Comparison of ENCODE assay signal across 17 cellular contexts in genomic region chr1:225870883-225871282, GRCh38. TPM values are rescaled to one million over a fixed set of nuclear protein-coding genes. Genes with fewer than 3 reads are reported as not detected.
DNase-seq lines count a peak whose midpoint lies in the region; ATAC-seq and TF ChIP-seq lines count a peak whose summit lies in the region.
"Had no signal": no experiment of that assay in that cellular context is flagged by ENCODE, and none has a peak within 500 bp of the region (broad histone marks: within the 10 kb centered on the region; RNA-seq: fewer than 3 reads in every experiment).

No MANE protein-coding gene starts in this region.

- no CpG with 5 or more reads among the region's 3 CpGs for WGBS in H9 (ENCODE audit: extremely low coverage, insufficient read length, low lambda C conversion rate)

- H3K18ac ChIP-seq in H9 (ENCODE audit: insufficient read length, low read depth, low read length) = no peak overlapping the region

- no peak overlapping the region for H3K4me3 ChIP-seq in naive thymus-derived CD4-positive, alpha-beta T cell (ENCODE audit: low read length)
- no peak overlapping the region for H3K4me3 ChIP-seq in colonic mucosa
- H3K4me3 ChIP-seq: body of pancreas, ovary had no signal

- H2AK5ac ChIP-seq in H9 (ENCODE audit: insufficient read length, low read length) = no peak overlapping the region

- DNase-seq in NCI-H524 (lab: John Stamatoyannopoulos, UW) (peak; percentile 39 to 68), NCI-H524 treated with DMSO at 0.1 percent for 48 hours (lab: John Stamatoyannopoulos, UW) (no peak), H9 (no peak), SHP77 (lab: John Stamatoyannopoulos, UW) (peak; percentile 30 to 59), colonic mucosa (no peak)
- no peak for DNase-seq in naive thymus-derived CD4-positive, alpha-beta T cell
- DNase-seq: body of pancreas; hippocampal formation; MM.1S; NCI-H446; ovary; small intestine; stimulated activated naive B cell treated with anti-CD40 and anti-IgM and Interleukin-4, amounts not matched to agents 10 μg/mL and 1 μg/mL and 100 μg/mL, for 72 hours; T-helper 1 cell had no signal

- H3K79me2 ChIP-seq in H9 (ENCODE audit: insufficient read depth, low read length) = no peaks in the 10 kb centered on the region

- no peaks in the 10 kb centered on the region for H4K20me1 ChIP-seq in H9 (ENCODE audit: control insufficient read depth, insufficient read depth, insufficient read length)

- H3K27ac Mint-ChIP-seq in H9 = peak overlapping the region in 2 of 3 experiments; percentile 46 to 66; a peak in 4 of 7 replicates
- H3K27ac Mint-ChIP-seq in naive thymus-derived CD4-positive, alpha-beta T cell = peak overlapping the region in 7 of 9 donors; percentile 3 to 73 (median 60)
- H3K27ac Mint-ChIP-seq: stimulated activated naive B cell treated with anti-CD40 and anti-IgM and Interleukin-4, amounts not matched to agents 10 μg/mL and 1 μg/mL and 100 μg/mL, for 72 hours had no signal

- H3K4me2 ChIP-seq in H9 (ENCODE audit: insufficient read depth, insufficient read length, low read length) = no peak overlapping the region

- peaks cover 17 to 19% of the 10 kb centered on the region in 2 experiments for H3K4me1 Mint-ChIP-seq in H9
- H3K4me1 Mint-ChIP-seq in naive thymus-derived CD4-positive, alpha-beta T cell = peaks cover 46 to 77% (median 68%) of the 10 kb centered on the region in 7 donors

- H3K9ac ChIP-seq in H9 (ENCODE audit: extremely low read depth, insufficient read length, low read length) = no peak overlapping the region
- H3K9ac ChIP-seq in colonic mucosa (ENCODE audit: low read depth in 2 of 2, low read length in 2 of 2) = no peak overlapping the region

- H2AFZ ChIP-seq in H9 (ENCODE audit: low read length) = no peak overlapping the region

- H2BK120ac ChIP-seq in H9 (ENCODE audit: low read depth, low read length, poor library complexity, severe bottlenecking) = no peak overlapping the region

- H3K4me1 ChIP-seq in H9 (ENCODE audit: insufficient read depth, low read length) = no peaks in the 10 kb centered on the region
- H3K4me1 ChIP-seq in naive thymus-derived CD4-positive, alpha-beta T cell (ENCODE audit: control insufficient read depth in 2 of 2, insufficient read depth in 2 of 2, low read length in 2 of 2) = peaks cover 26 to 31% of the 10 kb centered on the region in 2 donors
- H3K4me1 ChIP-seq in colonic mucosa = peaks cover 1% of the 10 kb centered on the region

- no peak overlapping the region for H2BK20ac ChIP-seq in H9 (ENCODE audit: low read depth, low read length, poor library complexity, severe bottlenecking)

- H3T11ph ChIP-seq in H9 (ENCODE audit: low read length) = no peak overlapping the region

- H3K79me1 ChIP-seq in H9 (ENCODE audit: insufficient read depth, low read depth, low read length, poor library complexity, severe bottlenecking) = no peaks in the 10 kb centered on the region

- no peaks in the 10 kb centered on the region for H3K23me2 ChIP-seq in H9 (ENCODE audit: insufficient read length, low read depth, low read length, poor library complexity, severe bottlenecking)

- H3K27me3 ChIP-seq in H9 (ENCODE audit: insufficient read depth, low read length) = no peaks in the 10 kb centered on the region
- H3K27me3 ChIP-seq in naive thymus-derived CD4-positive, alpha-beta T cell (ENCODE audit: control insufficient read depth in 2 of 2, insufficient read depth in 2 of 2, low read length in 2 of 2) = no peaks in the 10 kb centered on the region
- H3K27me3 ChIP-seq in colonic mucosa = no peaks in the 10 kb centered on the region
- H3K27me3 ChIP-seq: body of pancreas, ovary had no signal

- H2BK12ac ChIP-seq in H9 (ENCODE audit: insufficient read length, low read depth, low read length) = no peak overlapping the region

- H3K27me3 Mint-ChIP-seq in H9 (ENCODE audit: low read depth) = no peaks in the 10 kb centered on the region
- H3K27me3 Mint-ChIP-seq in naive thymus-derived CD4-positive, alpha-beta T cell = no peaks in the 10 kb centered on the region
- H3K27me3 Mint-ChIP-seq: stimulated activated naive B cell treated with anti-CD40 and anti-IgM and Interleukin-4, amounts not matched to agents 10 μg/mL and 1 μg/mL and 100 μg/mL, for 72 hours had no signal

- H4K8ac ChIP-seq in H9 (replicated peaks; ENCODE audit: insufficient read length, low read depth, low read length) = no peak overlapping the region

- H3K9me3 ChIP-seq in H9 (ENCODE audit: control insufficient read depth, low read depth, low read length) (no peaks in the 10 kb centered on the region), colonic mucosa (no peaks in the 10 kb centered on the region)
- no peaks in the 10 kb centered on the region for H3K9me3 ChIP-seq in naive thymus-derived CD4-positive, alpha-beta T cell (ENCODE audit: control insufficient read depth in 2 of 3, low read length in 3 of 3)
- H3K9me3 ChIP-seq: body of pancreas, ovary had no signal

- no peaks in the 10 kb centered on the region for H3K9me3 Mint-ChIP-seq in H9
- no peaks in the 10 kb centered on the region for H3K9me3 Mint-ChIP-seq in naive thymus-derived CD4-positive, alpha-beta T cell
- H3K9me3 Mint-ChIP-seq: stimulated activated naive B cell treated with anti-CD40 and anti-IgM and Interleukin-4, amounts not matched to agents 10 μg/mL and 1 μg/mL and 100 μg/mL, for 72 hours had no signal

- H3K4me3 Mint-ChIP-seq in H9 = no peak overlapping the region
- H3K4me3 Mint-ChIP-seq in naive thymus-derived CD4-positive, alpha-beta T cell = peak overlapping the region in 1 of 10 donors; percentile 25
- H3K4me3 Mint-ChIP-seq: stimulated activated naive B cell treated with anti-CD40 and anti-IgM and Interleukin-4, amounts not matched to agents 10 μg/mL and 1 μg/mL and 100 μg/mL, for 72 hours had no signal

- CTCF ChIA-PET in naive thymus-derived CD4-positive, alpha-beta T cell (lab: Charles Lee) = interaction anchor here (0.6 kb wide), 1 partner anchor 24 kb away, joined by 3 read pairs; no protein-coding TSS in a partner anchor

- H3K36me3 ChIP-seq in naive thymus-derived CD4-positive, alpha-beta T cell (ENCODE audit: control insufficient read depth in 2 of 3, insufficient read depth in 3 of 3, low read length in 3 of 3) = peaks cover 43 to 97% (median 48%) of the 10 kb centered on the region in 3 experiments
- peaks cover 2% of the 10 kb centered on the region for H3K36me3 ChIP-seq in colonic mucosa

- H2BK15ac ChIP-seq in H9 (ENCODE audit: low read depth, low read length) = no peak overlapping the region

- POLR2A ChIA-PET in naive thymus-derived CD4-positive, alpha-beta T cell (lab: Charles Lee) = interaction anchor here (0.6 to 3.6 kb wide), 8 partner anchors 11 to 53 kb away, joined by 3 to 32 read pairs (median 4); partner anchors contain the start of genes PYCR2 and TMEM63A

- no peak overlapping the region for H3K14ac ChIP-seq in H9 (ENCODE audit: insufficient read depth, low read length)

- no peak overlapping the region for H3K4ac ChIP-seq in H9 (ENCODE audit: low read depth, low read length)

- H3K27ac ChIP-seq in H9 (ENCODE audit: insufficient read length, low read depth, low read length) = no peak overlapping the region
- H3K27ac ChIP-seq in naive thymus-derived CD4-positive, alpha-beta T cell (ENCODE audit: low read depth, low read length) = peak overlapping the region; percentile 37
- H3K27ac ChIP-seq in colonic mucosa = no peak overlapping the region
- H3K27ac ChIP-seq: ovary had no signal

- H3K23ac ChIP-seq in H9 (ENCODE audit: insufficient read length, low read depth, low read length) = no peak overlapping the region

- H3K56ac ChIP-seq in H9 (ENCODE audit: insufficient read length, low read depth, low read length) = no peak overlapping the region

- no peak overlapping the region for H2BK5ac ChIP-seq in H9 (ENCODE audit: insufficient read length, low read length)

- peaks cover 47 to 88% (median 56%) of the 10 kb centered on the region in 3 experiments; a peak in 6 of 7 replicates for H3K36me3 Mint-ChIP-seq in H9 (ENCODE audit: insufficient read depth in 1 of 3, low read depth in 3 of 3)
- H3K36me3 Mint-ChIP-seq in naive thymus-derived CD4-positive, alpha-beta T cell = peaks cover 0 to 58% (median 39%) of the 10 kb centered on the region in 5 donors

- no peak for ATAC-seq in naive thymus-derived CD4-positive, alpha-beta T cell
- ATAC-seq in HG03097 (IDR thresholded peaks at IDR 0.05; ENCODE audit: low FRiP score, unreplicated experiment) (no peak), HG03565 (IDR thresholded peaks at IDR 0.05; ENCODE audit: unreplicated experiment) (no peak)
- ATAC-seq: body of pancreas; HCT116; stimulated activated naive B cell treated with anti-CD40 and anti-IgM and Interleukin-4, amounts not matched to agents 10 μg/mL and 1 μg/mL and 100 μg/mL, for 72 hours had no signal

- TF ChIP-seq CTCF in H9 (conservative IDR thresholded peaks at IDR 0.05) (no peak), colonic mucosa (IDR thresholded peaks at IDR 0.05) (no peak)

- no peak overlapping the region for H4K91ac ChIP-seq in H9 (ENCODE audit: insufficient read length, low read depth, low read length)

- no peak overlapping the region for H4K5ac ChIP-seq in H9 (ENCODE audit: insufficient read length, low read depth, low read length)

- intact Hi-C loops in naive thymus-derived CD4-positive, alpha-beta T cell (cut with micrococcal nuclease) = no loop called here
- intact Hi-C loops in colonic mucosa (cut with DNase I) = no loop called here

RNA-seq across cellular contexts. Expression of gene TMEM63A, which starts 11.3 kb away (rescaled TPM):
- total RNA-seq in H9 (2021) (75.7 and 80.7 TPM in 2 replicates), colonic mucosa (100 to 1,000 TPM; 124 to 165 TPM)
- 100 to 1,000 TPM; 189 to 611 (median 383) TPM for total RNA-seq in naive thymus-derived CD4-positive, alpha-beta T cell
- 10 to 100 TPM; 55.0 to 85.3 TPM for polyA plus RNA-seq in naive thymus-derived CD4-positive, alpha-beta T cell

RNA-seq across cellular contexts. Expression of gene LEFTY1, which starts 18.1 kb away (rescaled TPM):
- total RNA-seq in H9 (2021) (102 and 107 TPM in 2 replicates), colonic mucosa (100 to 1,000 TPM; 201 to 211 TPM)
- under 1 TPM in 2 of 5 experiments, not detected in 3; 0.84 to 0.85 TPM for total RNA-seq in naive thymus-derived CD4-positive, alpha-beta T cell
- polyA plus RNA-seq in naive thymus-derived CD4-positive, alpha-beta T cell = not detected

RNA-seq across cellular contexts. Expression of gene PYCR2, which starts 53.2 kb away (rescaled TPM):
- total RNA-seq in H9 (2021) (104 TPM in 2 replicates), colonic mucosa (10 to 100 TPM; 34.0 to 61.6 TPM)
- total RNA-seq in naive thymus-derived CD4-positive, alpha-beta T cell = 100 to 1,000 TPM in 3 of 5 experiments, 10 to 100 TPM in 2; 46.4 to 137 (median 109) TPM
- 100 to 1,000 TPM; 112 to 148 TPM for polyA plus RNA-seq in naive thymus-derived CD4-positive, alpha-beta T cell

Comparison
In these comparisons a context has a peak if more than half of its experiments do, and no peak if none do; other contexts are left out.
1. DNase-seq: peak in NCI-H524 (2 of 2) and SHP77 (2 of 2); none in NCI-H524 treated with DMSO at 0.1 percent for 48 hours (single experiment), H9 (single experiment), naive thymus-derived CD4-positive, alpha-beta T cell (0 of 9) and colonic mucosa (single experiment).
2. RNA of gene LEFTY1, which starts 18.1 kb away (total RNA-seq): 201 to 211 TPM in colonic mucosa and 102 to 107 TPM in H9; 0.84 to 0.85 TPM in naive thymus-derived CD4-positive, alpha-beta T cell; every median in the first group is over 10 times any median in the second.